10 cellular contexts compared by ENCODE assay signal in the genomic region with DNA sequence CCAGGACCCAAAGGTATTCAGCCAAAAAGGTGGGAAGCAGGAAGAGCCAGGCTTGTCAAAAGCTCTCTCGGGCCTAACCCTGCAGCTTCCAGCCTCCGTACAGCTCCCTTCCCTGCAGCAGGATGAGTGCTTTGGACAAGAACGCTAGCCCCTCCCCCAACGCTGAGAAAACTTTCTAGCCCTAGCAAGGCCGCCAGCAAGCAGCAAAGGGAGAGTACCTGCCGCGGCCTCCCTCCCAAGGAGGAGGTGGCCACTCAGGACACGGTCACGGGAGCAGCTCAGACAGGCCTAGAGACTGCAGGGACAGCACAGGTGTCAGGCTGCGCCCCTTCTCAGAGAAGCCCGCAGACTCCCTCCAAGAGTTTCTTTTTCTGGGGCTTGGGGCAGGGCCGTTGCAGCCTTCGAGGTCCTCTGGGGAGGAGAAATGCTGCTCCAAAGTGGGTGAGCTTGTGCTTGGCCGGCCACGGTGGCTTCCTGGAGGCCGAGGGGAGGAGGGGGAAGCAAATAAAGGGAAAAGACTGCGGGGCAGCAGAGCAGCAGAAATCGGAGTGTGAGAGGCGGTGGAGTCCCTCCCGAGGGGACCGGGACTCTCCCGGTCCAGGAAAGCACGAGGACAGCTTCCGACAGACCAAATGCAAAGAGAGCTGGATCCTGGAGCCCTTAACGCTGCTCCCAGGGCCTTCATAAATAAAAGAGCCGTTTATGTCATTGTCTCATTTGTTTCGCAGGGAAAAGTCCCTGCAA. TPM values are rescaled to one million over a fixed set of nuclear protein-coding genes. Genes with fewer than 3 reads are reported as not detected.
DNase-seq lines count a peak whose midpoint lies in the region; ATAC-seq and TF ChIP-seq lines count a peak whose summit lies in the region.
"Had no signal": no experiment of that assay in that cellular context is flagged by ENCODE, and none has a peak within 500 bp of the region (broad histone marks: within the 10 kb centered on the region; RNA-seq: fewer than 3 reads in every experiment).

No MANE protein-coding gene starts in this region.

- intact Hi-C loops in right cardiac atrium (cut with DNase I) = no loop called here

- peaks cover 49% of the 10 kb centered on the region for H3K36me3 ChIP-seq in BE2C

- H3K27me3 ChIP-seq in right cardiac atrium (ENCODE audit: control insufficient read depth, insufficient read depth) (no peaks in the 10 kb centered on the region), BE2C (no peaks in the 10 kb centered on the region)

- no peak for ATAC-seq in activated T-helper 17 cell treated with anti-CD3 and anti-CD28 coated beads, Interleukin-2, amount 50 U/mL, for 72 hours (replicated peaks)
- ATAC-seq in right cardiac atrium = no peak
- no peak for ATAC-seq in HG02981 (IDR thresholded peaks at IDR 0.05; ENCODE audit: unreplicated experiment)

- no peaks in the 10 kb centered on the region for H3K4me1 ChIP-seq in right cardiac atrium (ENCODE audit: control insufficient read depth, insufficient read depth, low read length)
- H3K4me1 ChIP-seq in BE2C = peaks cover 15% of the 10 kb centered on the region

- H3K36me3 Mint-ChIP-seq in activated T-helper 17 cell treated with anti-CD3 and anti-CD28 coated beads, Interleukin-2, amount 50 U/mL, for 72 hours (ENCODE audit: low read depth) = peaks cover 81% of the 10 kb centered on the region
- H3K36me3 Mint-ChIP-seq in progenitor cell of endocrine pancreas (ENCODE audit: insufficient read depth) = peaks cover 19% of the 10 kb centered on the region

- peak overlapping the region; percentile 78 for H3K27ac ChIP-seq in right cardiac atrium (ENCODE audit: low read length)

- H3K4me1 Mint-ChIP-seq in activated T-helper 17 cell treated with anti-CD3 and anti-CD28 coated beads, Interleukin-2, amount 50 U/mL, for 72 hours = peaks cover under 1% of the 10 kb centered on the region
- peaks cover 30% of the 10 kb centered on the region for H3K4me1 Mint-ChIP-seq in progenitor cell of endocrine pancreas (ENCODE audit: low read depth)

- no peaks in the 10 kb centered on the region for H3K9me3 Mint-ChIP-seq in activated T-helper 17 cell treated with anti-CD3 and anti-CD28 coated beads, Interleukin-2, amount 50 U/mL, for 72 hours
- no peaks in the 10 kb centered on the region for H3K9me3 Mint-ChIP-seq in progenitor cell of endocrine pancreas (ENCODE audit: low read depth)

- no peak overlapping the region for H3K4me3 Mint-ChIP-seq in activated T-helper 17 cell treated with anti-CD3 and anti-CD28 coated beads, Interleukin-2, amount 50 U/mL, for 72 hours
- H3K4me3 Mint-ChIP-seq in progenitor cell of endocrine pancreas (ENCODE audit: low read depth) = peak overlapping the region; percentile 79

- H3K27me3 Mint-ChIP-seq in activated T-helper 17 cell treated with anti-CD3 and anti-CD28 coated beads, Interleukin-2, amount 50 U/mL, for 72 hours = no peaks in the 10 kb centered on the region
- H3K27me3 Mint-ChIP-seq in progenitor cell of endocrine pancreas = no peaks in the 10 kb centered on the region

- DNase-seq in EH (ENCODE audit: low read depth) (peak; percentile 49), right cardiac atrium (peak; percentile 33 to 67 (median 60)), progenitor cell of endocrine pancreas (ENCODE audit: low spot score, unreplicated experiment) (no peak), NCI-H774 (lab: John Stamatoyannopoulos, UW) (no peak), BE2C (no peak)
- DNase-seq in stimulated activated CD4-positive, alpha-beta T cell treated with anti-CD3 and anti-CD28 coated beads, Interleukin-1b, Interleukin-23, amount 100 ng/mL, for 48 hours = no peak
- DNase-seq: NCI-H446 treated with DMSO at 0.1 percent for 48 hours; stimulated activated CD4-positive, alpha-beta T cell treated with anti-CD3 and anti-CD28 coated beads, Interleukin-4, amount 100 ng/mL, for 4 hours had no signal

- TF ChIP-seq CTCF in progenitor cell of endocrine pancreas (IDR thresholded peaks at IDR 0.05; ENCODE audit: unreplicated experiment) (no peak), BE2C (IDR thresholded peaks at IDR 0.05; ENCODE audit: low read depth, low read length) (no peak)

- 44% methylated on average over 27 of the region's 27 CpGs for WGBS in right cardiac atrium

- H3K4me3 ChIP-seq in right cardiac atrium (ENCODE audit: low read length) (peak overlapping the region; percentile 16), BE2C (ENCODE audit: low read depth, low read length) (no peak overlapping the region)

- H3K27ac Mint-ChIP-seq in activated T-helper 17 cell treated with anti-CD3 and anti-CD28 coated beads, Interleukin-2, amount 50 U/mL, for 72 hours = peak overlapping the region; percentile 58
- H3K27ac Mint-ChIP-seq in progenitor cell of endocrine pancreas = peak overlapping the region; percentile 90

- H3K9me3 ChIP-seq in right cardiac atrium (ENCODE audit: control insufficient read depth, low read length) (no peaks in the 10 kb centered on the region), BE2C (no peaks in the 10 kb centered on the region)

RNA-seq across cellular contexts. Expression of a gene that starts 4.0 kb away (rescaled TPM):
- total RNA-seq in activated T-helper 17 cell treated with anti-CD3 and anti-CD28 coated beads, Interleukin-2, amount 50 U/mL, for 72 hours = 10 to 100 TPM; 37.3 to 41.2 TPM
- 10 to 100 TPM; 25.6 to 36.3 (median 30.0) TPM for total RNA-seq in right cardiac atrium
- 18.0 TPM for polyA plus RNA-seq in right cardiac atrium
- total RNA-seq in progenitor cell of endocrine pancreas = 52.7 and 59.0 TPM in 2 replicates
- polyA plus RNA-seq in BE2C (2012; ENCODE audit: insufficient read depth, insufficient read length, low read depth) = 93.5 TPM

Comparison
In these comparisons a context has a peak if more than half of its experiments do, and no peak if none do; other contexts are left out.
1. DNase-seq: peak in EH (single experiment) and right cardiac atrium (3 of 3); none in progenitor cell of endocrine pancreas (single experiment), stimulated activated CD4-positive, alpha-beta T cell treated with anti-CD3 and anti-CD28 coated beads, Interleukin-1b, Interleukin-23, amount 100 ng/mL, for 48 hours (single experiment), NCI-H774 (single experiment) and BE2C (single experiment).